In the genomic region with DNA sequence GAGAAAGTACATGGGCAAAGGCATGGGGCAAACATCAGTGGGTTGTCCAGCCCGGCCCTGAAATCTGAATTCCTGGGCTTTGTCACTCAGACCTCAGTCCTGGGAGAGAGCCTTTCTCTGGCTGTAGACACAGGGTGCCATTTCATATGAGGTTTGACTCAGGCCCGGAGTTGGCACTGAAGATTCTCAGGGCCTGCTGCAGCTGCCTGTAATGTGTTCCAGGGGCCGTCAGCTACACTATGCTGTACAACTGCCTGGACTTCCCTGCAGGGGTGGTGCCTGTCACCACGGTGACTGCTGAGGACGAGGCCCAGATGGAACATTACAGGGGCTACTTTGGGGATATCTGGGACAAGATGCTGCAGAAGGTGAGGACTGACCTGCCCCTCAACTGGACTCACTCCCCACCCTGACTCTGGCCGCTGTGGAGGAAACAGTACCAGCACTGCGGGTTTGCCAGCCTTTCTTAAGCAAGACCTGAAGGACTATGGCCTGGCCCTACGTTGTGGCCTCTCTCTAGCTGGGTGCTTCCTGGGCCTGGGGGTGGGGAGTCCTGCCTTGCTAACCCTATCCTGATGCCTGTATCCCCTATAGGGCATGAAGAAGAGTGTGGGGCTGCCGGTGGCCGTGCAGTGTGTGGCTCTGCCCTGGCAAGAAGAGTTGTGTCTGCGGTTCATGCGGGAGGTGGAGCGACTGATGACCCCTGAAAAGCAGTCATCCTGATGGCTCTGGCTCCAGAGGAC, we compare ENCODE assay signal across 1 cellular context.
TF ChIP-seq lines count a peak whose summit lies in the region.

No MANE protein-coding gene starts in this region.

TF ChIP-seq in HCT116, 20 proteins besides CTCF, POLR2A, EP300 and RAD21 (continued from another document):
- TF ChIP-seq ZBTB33 (IDR thresholded peaks at IDR 0.05; ENCODE audit: extremely low read depth, insufficient replicate concordance, low read length) (no peak), POLR2AphosphoS5 (IDR thresholded peaks at IDR 0.05; ENCODE audit: low read depth, low read length) (no peak), ELF1 (IDR thresholded peaks at IDR 0.05; ENCODE audit: borderline replicate concordance, low read depth) (no peak), EZH2phosphoT487 (IDR thresholded peaks at IDR 0.05; ENCODE audit: borderline replicate concordance) (no peak), ZFX (IDR thresholded peaks at IDR 0.05) (no peak), JUND (IDR thresholded peaks at IDR 0.05) (no peak), YY1 (IDR thresholded peaks at IDR 0.05; ENCODE audit: extremely low read depth, insufficient replicate concordance, low read depth, low read length) (no peak), CBX3 (IDR thresholded peaks at IDR 0.05; ENCODE audit: low read depth) (no peak), ZNF274 (IDR thresholded peaks at IDR 0.05; ENCODE audit: low read depth, low read length) (no peak), TCF7L2 (IDR thresholded peaks at IDR 0.05; ENCODE audit: borderline replicate concordance, extremely low read depth, insufficient read depth, insufficient read length) (no peak), SIN3A (IDR thresholded peaks at IDR 0.05; ENCODE audit: low read depth) (no peak), SRF (IDR thresholded peaks at IDR 0.05; ENCODE audit: low read depth) (no peak), EZH2 (IDR thresholded peaks at IDR 0.05) (no peak), EGR1 (IDR thresholded peaks at IDR 0.05; ENCODE audit: low read depth) (no peak), CEBPB (IDR thresholded peaks at IDR 0.05; ENCODE audit: low read depth) (no peak), REST (IDR thresholded peaks at IDR 0.05; ENCODE audit: low read depth) (no peak), FOSL1 (IDR thresholded peaks at IDR 0.05; ENCODE audit: low read depth) (no peak)
- TF ChIP-seq, protein P1, sequence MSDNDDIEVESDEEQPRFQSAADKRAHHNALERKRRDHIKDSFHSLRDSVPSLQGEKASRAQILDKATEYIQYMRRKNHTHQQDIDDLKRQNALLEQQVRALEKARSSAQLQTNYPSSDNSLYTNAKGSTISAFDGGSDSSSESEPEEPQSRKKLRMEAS (IDR thresholded peaks at IDR 0.05) = no peak
- TF ChIP-seq, protein P2, sequence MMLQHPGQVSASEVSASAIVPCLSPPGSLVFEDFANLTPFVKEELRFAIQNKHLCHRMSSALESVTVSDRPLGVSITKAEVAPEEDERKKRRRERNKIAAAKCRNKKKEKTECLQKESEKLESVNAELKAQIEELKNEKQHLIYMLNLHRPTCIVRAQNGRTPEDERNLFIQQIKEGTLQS (IDR thresholded peaks at IDR 0.05) = no peak
